ENCODE assay signal across 16 cellular contexts in the genomic region with DNA sequence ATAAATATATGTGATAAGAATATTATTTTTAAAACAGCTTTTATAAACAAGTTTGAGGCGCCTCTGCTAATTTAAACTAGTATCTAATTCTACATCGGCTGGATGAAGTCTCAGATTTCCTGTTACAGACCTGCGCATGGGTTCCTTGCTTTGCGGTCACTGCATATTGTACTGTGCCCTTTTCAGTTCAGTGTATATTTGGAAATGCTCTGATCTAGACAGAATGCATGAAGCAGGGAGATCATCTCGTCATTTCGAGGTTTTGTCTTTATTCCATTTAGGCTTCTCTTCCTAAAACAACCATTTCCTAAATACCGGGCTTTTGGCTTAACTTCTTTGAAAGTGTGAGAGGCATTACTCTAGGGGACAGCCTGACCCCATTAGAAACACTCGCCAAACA. TPM values are rescaled to one million over a fixed set of nuclear protein-coding genes. Genes with fewer than 3 reads are reported as not detected.
A peak's percentile ranks its signal among the peaks of the same experiment; 100 is the strongest.
DNase-seq lines count a peak whose midpoint lies in the region; ATAC-seq and TF ChIP-seq lines count a peak whose summit lies in the region.
"Had no signal": no experiment of that assay in that cellular context is flagged by ENCODE, and none has a peak within 500 bp of the region (broad histone marks: within the 10 kb centered on the region; RNA-seq: fewer than 3 reads in every experiment).

No MANE protein-coding gene starts in this region.

- peak overlapping the region; percentile 49 for H3K27ac Mint-ChIP-seq in stimulated activated naive CD8-positive, alpha-beta T cell treated with anti-CD3 and anti-CD28 coated beads, Interleukin-15, Interleukin-2, amounts not matched to agents 100 ng/mL and 50 ng/mL, for 24 hours
- H3K27ac Mint-ChIP-seq in immature natural killer cell = peak overlapping the region; percentile 90 to 98 (median 97)

- no peak overlapping the region for H3K9ac ChIP-seq in Loucy (ENCODE audit: low read depth, low read length, poor library complexity, severe bottlenecking)
- H3K9ac ChIP-seq: parathyroid adenoma had no signal

- no peaks in the 10 kb centered on the region for H3K79me2 ChIP-seq in Loucy (ENCODE audit: insufficient read depth, low read length)
- H3K79me2 ChIP-seq: parathyroid adenoma had no signal

- peak overlapping the region; percentile 61 for H3K4me2 ChIP-seq in Loucy (ENCODE audit: low read depth, low read length, poor library complexity, severe bottlenecking)

- TF ChIP-seq CTCF in Loucy (conservative IDR thresholded peaks at IDR 0.05; ENCODE audit: low read length) = no peak

- H3K4me3 ChIP-seq in Loucy (ENCODE audit: low read length, poor library complexity, severe bottlenecking) = peak overlapping the region; percentile 24
- H3K4me3 ChIP-seq: body of pancreas, left lung had no signal

- peaks cover 15% of the 10 kb centered on the region for H3K9me3 Mint-ChIP-seq in stimulated activated naive CD8-positive, alpha-beta T cell treated with anti-CD3 and anti-CD28 coated beads, Interleukin-15, Interleukin-2, amounts not matched to agents 100 ng/mL and 50 ng/mL, for 24 hours
- H3K9me3 Mint-ChIP-seq in immature natural killer cell = no peaks in the 10 kb centered on the region

- H2AFZ ChIP-seq in Loucy (ENCODE audit: low read length) = no peak overlapping the region
- H2AFZ ChIP-seq: parathyroid adenoma had no signal

- peaks cover 44% of the 10 kb centered on the region for H3K4me1 Mint-ChIP-seq in stimulated activated naive CD8-positive, alpha-beta T cell treated with anti-CD3 and anti-CD28 coated beads, Interleukin-15, Interleukin-2, amounts not matched to agents 100 ng/mL and 50 ng/mL, for 24 hours (ENCODE audit: low read depth)
- peaks cover 58 to 60% of the 10 kb centered on the region in 2 donors for H3K4me1 Mint-ChIP-seq in immature natural killer cell

- H3K27me3 ChIP-seq in Loucy (ENCODE audit: insufficient read depth, low read length, poor library complexity, severe bottlenecking) = no peaks in the 10 kb centered on the region
- H3K27me3 ChIP-seq: body of pancreas, left lung had no signal

- no peaks in the 10 kb centered on the region for H3K27me3 Mint-ChIP-seq in stimulated activated naive CD8-positive, alpha-beta T cell treated with anti-CD3 and anti-CD28 coated beads, Interleukin-15, Interleukin-2, amounts not matched to agents 100 ng/mL and 50 ng/mL, for 24 hours
- H3K27me3 Mint-ChIP-seq in immature natural killer cell (ENCODE audit: low read depth in 3 of 3) = peaks cover 0 to 19% (median 5%) of the 10 kb centered on the region in 3 donors

- H3K9me3 ChIP-seq in Loucy (ENCODE audit: insufficient read depth, low read depth, low read length) = peaks cover 5% of the 10 kb centered on the region; the same call in 1 of the 2 replicates
- H3K9me3 ChIP-seq: body of pancreas, left lung had no signal

- peaks cover 6% of the 10 kb centered on the region; the same call in 1 of the 2 replicates for H3F3A ChIP-seq in Loucy (ENCODE audit: low read depth)

- H3K4me3 Mint-ChIP-seq in stimulated activated naive CD8-positive, alpha-beta T cell treated with anti-CD3 and anti-CD28 coated beads, Interleukin-15, Interleukin-2, amounts not matched to agents 100 ng/mL and 50 ng/mL, for 24 hours = peak overlapping the region; percentile 27
- H3K4me3 Mint-ChIP-seq in immature natural killer cell = peak overlapping the region; percentile 36 to 90 (median 82)
- H3K4me3 Mint-ChIP-seq: nephron progenitor cell had no signal

- peaks cover 7% of the 10 kb centered on the region; the same call in 1 of the 2 replicates for H3K36me3 ChIP-seq in Loucy (ENCODE audit: insufficient read depth, low read length)
- H3K36me3 ChIP-seq: WERI-Rb-1 had no signal

- DNase-seq in stimulated activated naive CD8-positive, alpha-beta T cell treated with anti-CD3 and anti-CD28 coated beads, Interleukin-15, Interleukin-2, amounts not matched to agents 100 U/mL and 50 U/mL, for 24 hours = no peak
- peak in 1 of 3 donors; percentile 38 for DNase-seq in immature natural killer cell
- DNase-seq in AML-193 (lab: John Stamatoyannopoulos, UW) = no peak
- DNase-seq in NCI-H748 treated with DMSO at 0.1 percent for 48 hours (lab: John Stamatoyannopoulos, UW) = no peak
- DNase-seq: activated CD8-positive, alpha-beta memory T cell treated with anti-CD3 and anti-CD28 coated beads for 24 hours; effector CD4-positive, alpha-beta T cell; GOT3; left lung; NCI-H524; nephron progenitor cell; WERI-Rb-1 had no signal

- H3K36me3 Mint-ChIP-seq in stimulated activated naive CD8-positive, alpha-beta T cell treated with anti-CD3 and anti-CD28 coated beads, Interleukin-15, Interleukin-2, amounts not matched to agents 100 ng/mL and 50 ng/mL, for 24 hours (ENCODE audit: low read depth) = peaks cover 85% of the 10 kb centered on the region
- H3K36me3 Mint-ChIP-seq in immature natural killer cell = peaks cover 8 to 37% (median 29%) of the 10 kb centered on the region in 3 donors

- no peak for ATAC-seq in stimulated activated naive CD8-positive, alpha-beta T cell treated with anti-CD3 and anti-CD28 coated beads, Interleukin-15, Interleukin-2, amounts not matched to agents 100 U/mL and 50 U/mL, for 24 hours
- no peak for ATAC-seq in GM21529 (IDR thresholded peaks at IDR 0.05; ENCODE audit: unreplicated experiment)
- ATAC-seq: body of pancreas had no signal

- H4K20me1 ChIP-seq in Loucy (ENCODE audit: insufficient read depth, low read length, poor library complexity, severe bottlenecking) = no peaks in the 10 kb centered on the region

- peaks cover 26% of the 10 kb centered on the region for H3K4me1 ChIP-seq in Loucy (ENCODE audit: insufficient read depth, low read length, poor library complexity, severe bottlenecking)
- H3K4me1 ChIP-seq: body of pancreas, parathyroid adenoma had no signal

- no peaks in the 10 kb centered on the region for H3K9me2 ChIP-seq in Loucy (replicated peaks; ENCODE audit: low read depth, low read length)

RNA-seq across cellular contexts. Expression of a gene that starts 25.6 kb away (rescaled TPM):
- 10 to 100 TPM in 2 of 3 donors, 1 to 10 TPM in 1; 4.0 to 33.9 (median 16.5) TPM for polyA plus RNA-seq in immature natural killer cell
